Comparison of ENCODE assay signal across 1 cellular context in the genomic region with DNA sequence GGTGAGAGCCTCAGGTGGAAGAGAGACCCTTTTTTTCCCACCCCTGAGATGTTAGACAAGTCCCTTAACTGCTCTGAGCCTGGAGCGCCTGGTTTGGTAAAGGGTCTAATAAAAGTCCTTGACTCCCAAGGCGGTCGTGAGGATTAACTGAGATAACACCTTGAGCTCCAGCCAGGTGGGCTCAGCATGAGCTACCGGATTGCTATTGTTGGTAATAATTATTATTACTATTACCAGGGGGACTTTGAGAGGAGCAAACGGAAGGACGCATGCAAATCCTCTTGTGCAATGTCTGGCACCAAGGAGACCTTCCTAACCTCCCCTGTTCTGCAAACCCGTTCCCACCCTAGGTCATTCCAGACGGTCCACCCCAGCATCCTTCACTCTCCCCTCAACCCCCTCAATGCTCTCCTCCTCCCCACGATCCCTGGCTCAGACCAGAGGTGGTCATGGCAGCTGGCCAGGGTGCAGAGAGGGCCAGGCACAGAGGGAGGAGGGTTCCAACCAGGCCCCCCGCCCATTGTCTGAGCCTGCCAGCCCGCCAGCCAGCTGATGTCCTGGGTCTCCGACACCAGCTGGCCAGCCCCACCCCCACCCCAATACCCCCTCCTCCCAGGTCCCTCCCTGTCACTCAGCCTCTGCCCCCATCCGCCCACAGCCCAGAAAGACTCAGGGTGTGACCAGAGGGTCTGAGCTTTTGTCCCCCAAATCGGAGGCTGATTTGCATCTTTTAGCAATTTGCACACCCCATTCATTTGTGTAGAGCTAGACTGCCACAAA.
TF ChIP-seq lines count a peak whose summit lies in the region.

No MANE protein-coding gene starts in this region.

TF ChIP-seq in GM23338, 12 proteins besides CTCF, POLR2A, EP300 and RAD21:
- TF ChIP-seq JUNB (IDR thresholded peaks at IDR 0.05; ENCODE audit: unreplicated experiment) (no peak), POLR2AphosphoS5 (IDR thresholded peaks at IDR 0.05; ENCODE audit: low read depth) (no peak), NANOG (IDR thresholded peaks at IDR 0.05; ENCODE audit: borderline replicate concordance) (no peak), EZH2 (IDR thresholded peaks at IDR 0.05; ENCODE audit: low read depth, unreplicated experiment) (no peak), ZNF114 (CRISPR knock-in tag; IDR thresholded peaks at IDR 0.05) (no peak)
- TF ChIP-seq, protein P1, sequence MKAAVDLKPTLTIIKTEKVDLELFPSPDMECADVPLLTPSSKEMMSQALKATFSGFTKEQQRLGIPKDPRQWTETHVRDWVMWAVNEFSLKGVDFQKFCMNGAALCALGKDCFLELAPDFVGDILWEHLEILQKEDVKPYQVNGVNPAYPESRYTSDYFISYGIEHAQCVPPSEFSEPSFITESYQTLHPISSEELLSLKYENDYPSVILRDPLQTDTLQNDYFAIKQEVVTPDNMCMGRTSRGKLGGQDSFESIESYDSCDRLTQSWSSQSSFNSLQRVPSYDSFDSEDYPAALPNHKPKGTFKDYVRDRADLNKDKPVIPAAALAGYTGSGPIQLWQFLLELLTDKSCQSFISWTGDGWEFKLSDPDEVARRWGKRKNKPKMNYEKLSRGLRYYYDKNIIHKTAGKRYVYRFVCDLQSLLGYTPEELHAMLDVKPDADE (IDR thresholded peaks at IDR 0.05), result no peak
TF ChIP-seq in GM23338: peak in this region for 0.
